Comparison of ENCODE assay signal across 8 cellular contexts in the genomic region with DNA sequence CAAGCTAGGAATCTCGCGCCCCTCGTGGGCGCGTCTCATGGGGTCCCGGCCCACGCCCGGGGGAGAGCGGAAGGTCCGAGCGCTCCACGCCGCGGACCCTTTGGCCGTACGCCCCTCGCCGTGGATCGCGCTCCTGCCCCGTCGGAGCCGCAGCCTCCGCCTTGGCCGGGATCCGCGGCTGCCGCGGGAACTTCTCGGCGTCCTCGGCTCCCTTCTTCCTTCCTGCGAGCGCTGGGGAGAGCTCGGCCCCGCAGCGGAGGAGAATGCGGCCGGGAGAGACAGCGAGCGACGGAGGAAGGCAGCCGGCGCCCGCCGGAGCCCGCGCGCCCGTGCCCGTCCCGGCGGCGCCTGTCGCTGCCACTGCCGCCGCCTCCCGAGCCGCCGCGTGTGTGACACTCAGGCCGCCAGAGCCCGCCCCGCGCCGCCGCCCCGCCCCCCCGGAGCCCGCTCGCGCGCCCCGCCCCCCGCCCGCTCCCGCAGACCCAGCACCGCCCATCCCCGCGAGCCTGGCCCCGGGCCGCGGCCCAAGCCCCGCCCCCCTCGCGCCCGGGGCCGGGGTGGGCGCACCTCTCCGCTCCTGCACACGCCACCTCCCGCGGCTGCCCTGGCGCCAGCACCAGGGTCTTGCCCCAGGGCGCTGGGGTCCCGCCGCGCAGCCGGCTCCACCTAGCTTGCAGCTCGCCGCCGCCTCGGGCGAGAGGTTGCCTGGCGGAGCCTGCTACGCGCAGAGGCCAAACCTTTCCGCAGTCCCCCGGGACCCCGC. TPM values are rescaled to one million over a fixed set of nuclear protein-coding genes. Genes with fewer than 3 reads are reported as not detected.
DNase-seq lines count a peak whose midpoint lies in the region; ATAC-seq lines count a peak whose summit lies in the region.

Gene SHB, minus strand, starts transcription at position 362 of the 763 bp plus-strand sequence. CDS start 582 bp downstream, outside the sequence.

- no peaks in the 10 kb centered on the region for H3K4me1 ChIP-seq in endocrine pancreas (ENCODE audit: control insufficient read depth, insufficient read depth, low read length)

- DNase-seq in ACHN (peak; percentile 65), NCI-H748 (lab: John Stamatoyannopoulos, UW; ENCODE audit: unreplicated experiment) (peak; percentile 85), mesenteric fat pad (ENCODE audit: low spot score) (peak; percentile 93)
- peak; percentile 63 to 66 for DNase-seq in activated CD8-positive, alpha-beta memory T cell treated with anti-CD3 and anti-CD28 coated beads for 4 hours (ENCODE audit: low read depth in 2 of 2)
- DNase-seq in stimulated activated CD8-positive, alpha-beta memory T cell treated with anti-CD3 and anti-CD28 coated beads, Interleukin-12 subunit alpha, Interleukin-12 subunit beta, amount 100 ng/mL, for 4 hours (ENCODE audit: low read depth): peak; percentile 74

- H3K9ac ChIP-seq in endocrine pancreas (ENCODE audit: control insufficient read depth, insufficient read depth, low read length): peak within 1 kb of the TSS; percentile 90

- peak; percentile 49 for ATAC-seq in GM18907 (IDR thresholded peaks at IDR 0.05; ENCODE audit: unreplicated experiment)
- ATAC-seq in HG03139 (IDR thresholded peaks at IDR 0.05; ENCODE audit: unreplicated experiment): peak; percentile 41

- no peak within 1 kb of the TSS for H3K4me3 ChIP-seq in endocrine pancreas (ENCODE audit: control insufficient read depth, insufficient read depth, low read length)

- H3K36me3 ChIP-seq in endocrine pancreas (ENCODE audit: control insufficient read depth, insufficient read depth, low read length): no peaks in the 10 kb centered on the region

- no peaks in the 10 kb centered on the region for H3K9me3 ChIP-seq in endocrine pancreas (ENCODE audit: control insufficient read depth, low read length)

- H3K27me3 ChIP-seq in endocrine pancreas (ENCODE audit: control insufficient read depth, insufficient read depth, low read length): no peaks in the 10 kb centered on the region

- in situ Hi-C loops in ACHN (cut with HindIII; ENCODE audit: low pct_ligation_motif_present, low pct_unique_long_range_greater_than_20kb, low sequenced_read_pairs): no loop called here

RNA-seq across cellular contexts. Expression of gene SHB, which starts in this region (rescaled TPM):
- total RNA-seq in mesenteric fat pad: 19.3 TPM
